Comparison of ENCODE assay signal across 1 cellular context in the genomic region with DNA sequence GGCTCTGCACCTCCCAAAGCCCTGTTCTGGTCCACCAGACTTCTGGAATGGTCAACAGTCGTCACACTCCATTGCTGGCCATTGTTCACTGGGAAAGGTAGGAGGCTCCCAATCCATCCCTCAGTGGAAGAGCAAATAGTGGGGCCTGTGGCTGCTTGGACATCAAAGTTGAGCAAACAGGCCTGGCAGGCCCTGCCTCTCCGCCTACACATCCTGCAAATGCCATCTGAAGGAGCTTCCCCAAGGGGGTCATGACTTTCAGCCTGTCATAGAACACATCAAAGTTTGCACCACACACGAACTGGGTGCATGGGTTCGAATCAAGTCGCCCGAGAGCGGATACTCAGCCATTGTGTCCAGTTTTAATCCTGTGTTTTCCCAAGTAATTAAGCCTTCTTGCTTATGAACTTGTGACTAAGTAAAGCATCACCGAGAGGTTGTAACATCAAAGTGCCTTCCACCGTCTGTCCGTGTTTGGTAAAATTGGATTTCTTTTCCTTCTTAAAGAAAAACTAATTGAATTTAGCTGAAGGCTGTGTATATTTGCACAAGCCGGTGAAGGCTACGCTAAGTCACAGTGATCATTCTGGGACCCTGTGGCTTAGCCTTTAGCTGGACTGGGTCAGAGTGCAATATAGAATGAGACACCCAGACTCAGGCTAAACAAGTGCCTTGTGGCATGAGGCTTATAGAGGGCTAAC.
TF ChIP-seq lines count a peak whose summit lies in the region.

No MANE protein-coding gene starts in this region.

TF ChIP-seq in HepG2, 621 proteins besides CTCF, POLR2A, EP300 and RAD21 (continued from another document and continues in another):
- TF ChIP-seq, protein P1, sequence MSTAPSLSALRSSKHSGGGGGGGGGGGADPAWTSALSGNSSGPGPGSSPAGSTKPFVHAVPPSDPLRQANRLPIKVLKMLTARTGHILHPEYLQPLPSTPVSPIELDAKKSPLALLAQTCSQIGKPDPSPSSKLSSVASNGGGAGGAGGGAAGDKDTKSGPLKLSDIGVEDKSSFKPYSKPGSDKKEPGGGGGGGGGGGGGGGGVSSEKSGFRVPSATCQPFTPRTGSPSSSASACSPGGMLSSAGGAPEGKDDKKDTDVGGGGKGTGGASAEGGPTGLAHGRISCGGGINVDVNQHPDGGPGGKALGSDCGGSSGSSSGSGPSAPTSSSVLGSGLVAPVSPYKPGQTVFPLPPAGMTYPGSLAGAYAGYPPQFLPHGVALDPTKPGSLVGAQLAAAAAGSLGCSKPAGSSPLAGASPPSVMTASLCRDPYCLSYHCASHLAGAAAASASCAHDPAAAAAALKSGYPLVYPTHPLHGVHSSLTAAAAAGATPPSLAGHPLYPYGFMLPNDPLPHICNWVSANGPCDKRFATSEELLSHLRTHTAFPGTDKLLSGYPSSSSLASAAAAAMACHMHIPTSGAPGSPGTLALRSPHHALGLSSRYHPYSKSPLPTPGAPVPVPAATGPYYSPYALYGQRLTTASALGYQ (CRISPR knock-in tag; IDR thresholded peaks at IDR 0.05): peak; percentile 78; the same call in 1 of the 2 replicates
- TF ChIP-seq, protein P2, sequence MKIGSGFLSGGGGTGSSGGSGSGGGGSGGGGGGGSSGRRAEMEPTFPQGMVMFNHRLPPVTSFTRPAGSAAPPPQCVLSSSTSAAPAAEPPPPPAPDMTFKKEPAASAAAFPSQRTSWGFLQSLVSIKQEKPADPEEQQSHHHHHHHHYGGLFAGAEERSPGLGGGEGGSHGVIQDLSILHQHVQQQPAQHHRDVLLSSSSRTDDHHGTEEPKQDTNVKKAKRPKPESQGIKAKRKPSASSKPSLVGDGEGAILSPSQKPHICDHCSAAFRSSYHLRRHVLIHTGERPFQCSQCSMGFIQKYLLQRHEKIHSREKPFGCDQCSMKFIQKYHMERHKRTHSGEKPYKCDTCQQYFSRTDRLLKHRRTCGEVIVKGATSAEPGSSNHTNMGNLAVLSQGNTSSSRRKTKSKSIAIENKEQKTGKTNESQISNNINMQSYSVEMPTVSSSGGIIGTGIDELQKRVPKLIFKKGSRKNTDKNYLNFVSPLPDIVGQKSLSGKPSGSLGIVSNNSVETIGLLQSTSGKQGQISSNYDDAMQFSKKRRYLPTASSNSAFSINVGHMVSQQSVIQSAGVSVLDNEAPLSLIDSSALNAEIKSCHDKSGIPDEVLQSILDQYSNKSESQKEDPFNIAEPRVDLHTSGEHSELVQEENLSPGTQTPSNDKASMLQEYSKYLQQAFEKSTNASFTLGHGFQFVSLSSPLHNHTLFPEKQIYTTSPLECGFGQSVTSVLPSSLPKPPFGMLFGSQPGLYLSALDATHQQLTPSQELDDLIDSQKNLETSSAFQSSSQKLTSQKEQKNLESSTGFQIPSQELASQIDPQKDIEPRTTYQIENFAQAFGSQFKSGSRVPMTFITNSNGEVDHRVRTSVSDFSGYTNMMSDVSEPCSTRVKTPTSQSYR (CRISPR knock-in tag; IDR thresholded peaks at IDR 0.05; ENCODE audit: borderline replicate concordance): peak; percentile 62; the same call in 1 of the 2 replicates
- peak; percentile 73 for TF ChIP-seq ASH2L (IDR thresholded peaks at IDR 0.05; ENCODE audit: insufficient read length, low read depth, low read length)
- no peak for TF ChIP-seq ZNF432 (CRISPR knock-in tag; IDR thresholded peaks at IDR 0.05; ENCODE audit: borderline replicate concordance)
- TF ChIP-seq, protein P3, sequence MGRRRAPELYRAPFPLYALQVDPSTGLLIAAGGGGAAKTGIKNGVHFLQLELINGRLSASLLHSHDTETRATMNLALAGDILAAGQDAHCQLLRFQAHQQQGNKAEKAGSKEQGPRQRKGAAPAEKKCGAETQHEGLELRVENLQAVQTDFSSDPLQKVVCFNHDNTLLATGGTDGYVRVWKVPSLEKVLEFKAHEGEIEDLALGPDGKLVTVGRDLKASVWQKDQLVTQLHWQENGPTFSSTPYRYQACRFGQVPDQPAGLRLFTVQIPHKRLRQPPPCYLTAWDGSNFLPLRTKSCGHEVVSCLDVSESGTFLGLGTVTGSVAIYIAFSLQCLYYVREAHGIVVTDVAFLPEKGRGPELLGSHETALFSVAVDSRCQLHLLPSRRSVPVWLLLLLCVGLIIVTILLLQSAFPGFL (CRISPR knock-in tag; IDR thresholded peaks at IDR 0.05): no peak
- TF ChIP-seq, protein P4, sequence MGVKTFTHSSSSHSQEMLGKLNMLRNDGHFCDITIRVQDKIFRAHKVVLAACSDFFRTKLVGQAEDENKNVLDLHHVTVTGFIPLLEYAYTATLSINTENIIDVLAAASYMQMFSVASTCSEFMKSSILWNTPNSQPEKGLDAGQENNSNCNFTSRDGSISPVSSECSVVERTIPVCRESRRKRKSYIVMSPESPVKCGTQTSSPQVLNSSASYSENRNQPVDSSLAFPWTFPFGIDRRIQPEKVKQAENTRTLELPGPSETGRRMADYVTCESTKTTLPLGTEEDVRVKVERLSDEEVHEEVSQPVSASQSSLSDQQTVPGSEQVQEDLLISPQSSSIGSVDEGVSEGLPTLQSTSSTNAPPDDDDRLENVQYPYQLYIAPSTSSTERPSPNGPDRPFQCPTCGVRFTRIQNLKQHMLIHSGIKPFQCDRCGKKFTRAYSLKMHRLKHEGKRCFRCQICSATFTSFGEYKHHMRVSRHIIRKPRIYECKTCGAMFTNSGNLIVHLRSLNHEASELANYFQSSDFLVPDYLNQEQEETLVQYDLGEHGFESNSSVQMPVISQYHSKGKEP (CRISPR knock-in tag; IDR thresholded peaks at IDR 0.05): no peak
- TF ChIP-seq RNF2 (conservative IDR thresholded peaks at IDR 0.05; ENCODE audit: low read depth): no peak
- no peak for TF ChIP-seq NFIB (CRISPR knock-in tag; IDR thresholded peaks at IDR 0.05; ENCODE audit: borderline replicate concordance)
- peak; percentile 69; the same call in 1 of the 2 replicates for TF ChIP-seq ZNF296 (CRISPR knock-in tag; conservative IDR thresholded peaks at IDR 0.05)
- TF ChIP-seq, protein P5, sequence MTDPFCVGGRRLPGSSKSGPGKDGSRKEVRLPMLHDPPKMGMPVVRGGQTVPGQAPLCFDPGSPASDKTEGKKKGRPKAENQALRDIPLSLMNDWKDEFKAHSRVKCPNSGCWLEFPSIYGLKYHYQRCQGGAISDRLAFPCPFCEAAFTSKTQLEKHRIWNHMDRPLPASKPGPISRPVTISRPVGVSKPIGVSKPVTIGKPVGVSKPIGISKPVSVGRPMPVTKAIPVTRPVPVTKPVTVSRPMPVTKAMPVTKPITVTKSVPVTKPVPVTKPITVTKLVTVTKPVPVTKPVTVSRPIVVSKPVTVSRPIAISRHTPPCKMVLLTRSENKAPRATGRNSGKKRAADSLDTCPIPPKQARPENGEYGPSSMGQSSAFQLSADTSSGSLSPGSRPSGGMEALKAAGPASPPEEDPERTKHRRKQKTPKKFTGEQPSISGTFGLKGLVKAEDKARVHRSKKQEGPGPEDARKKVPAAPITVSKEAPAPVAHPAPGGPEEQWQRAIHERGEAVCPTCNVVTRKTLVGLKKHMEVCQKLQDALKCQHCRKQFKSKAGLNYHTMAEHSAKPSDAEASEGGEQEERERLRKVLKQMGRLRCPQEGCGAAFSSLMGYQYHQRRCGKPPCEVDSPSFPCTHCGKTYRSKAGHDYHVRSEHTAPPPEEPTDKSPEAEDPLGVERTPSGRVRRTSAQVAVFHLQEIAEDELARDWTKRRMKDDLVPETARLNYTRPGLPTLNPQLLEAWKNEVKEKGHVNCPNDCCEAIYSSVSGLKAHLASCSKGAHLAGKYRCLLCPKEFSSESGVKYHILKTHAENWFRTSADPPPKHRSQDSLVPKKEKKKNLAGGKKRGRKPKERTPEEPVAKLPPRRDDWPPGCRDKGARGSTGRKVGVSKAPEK (CRISPR knock-in tag; IDR thresholded peaks at IDR 0.05; ENCODE audit: borderline replicate concordance): no peak
- TF ChIP-seq ZMAT3 (CRISPR knock-in tag; conservative IDR thresholded peaks at IDR 0.05): no peak
- no peak for TF ChIP-seq FOXP1 (IDR thresholded peaks at IDR 0.05)
- TF ChIP-seq FOXP1 (CRISPR knock-in tag; IDR thresholded peaks at IDR 0.05): peak; percentile 77
- TF ChIP-seq HNRNPLL (IDR thresholded peaks at IDR 0.05; ENCODE audit: low read depth, low read length, poor library complexity, severe bottlenecking): no peak
- TF ChIP-seq, protein P6, sequence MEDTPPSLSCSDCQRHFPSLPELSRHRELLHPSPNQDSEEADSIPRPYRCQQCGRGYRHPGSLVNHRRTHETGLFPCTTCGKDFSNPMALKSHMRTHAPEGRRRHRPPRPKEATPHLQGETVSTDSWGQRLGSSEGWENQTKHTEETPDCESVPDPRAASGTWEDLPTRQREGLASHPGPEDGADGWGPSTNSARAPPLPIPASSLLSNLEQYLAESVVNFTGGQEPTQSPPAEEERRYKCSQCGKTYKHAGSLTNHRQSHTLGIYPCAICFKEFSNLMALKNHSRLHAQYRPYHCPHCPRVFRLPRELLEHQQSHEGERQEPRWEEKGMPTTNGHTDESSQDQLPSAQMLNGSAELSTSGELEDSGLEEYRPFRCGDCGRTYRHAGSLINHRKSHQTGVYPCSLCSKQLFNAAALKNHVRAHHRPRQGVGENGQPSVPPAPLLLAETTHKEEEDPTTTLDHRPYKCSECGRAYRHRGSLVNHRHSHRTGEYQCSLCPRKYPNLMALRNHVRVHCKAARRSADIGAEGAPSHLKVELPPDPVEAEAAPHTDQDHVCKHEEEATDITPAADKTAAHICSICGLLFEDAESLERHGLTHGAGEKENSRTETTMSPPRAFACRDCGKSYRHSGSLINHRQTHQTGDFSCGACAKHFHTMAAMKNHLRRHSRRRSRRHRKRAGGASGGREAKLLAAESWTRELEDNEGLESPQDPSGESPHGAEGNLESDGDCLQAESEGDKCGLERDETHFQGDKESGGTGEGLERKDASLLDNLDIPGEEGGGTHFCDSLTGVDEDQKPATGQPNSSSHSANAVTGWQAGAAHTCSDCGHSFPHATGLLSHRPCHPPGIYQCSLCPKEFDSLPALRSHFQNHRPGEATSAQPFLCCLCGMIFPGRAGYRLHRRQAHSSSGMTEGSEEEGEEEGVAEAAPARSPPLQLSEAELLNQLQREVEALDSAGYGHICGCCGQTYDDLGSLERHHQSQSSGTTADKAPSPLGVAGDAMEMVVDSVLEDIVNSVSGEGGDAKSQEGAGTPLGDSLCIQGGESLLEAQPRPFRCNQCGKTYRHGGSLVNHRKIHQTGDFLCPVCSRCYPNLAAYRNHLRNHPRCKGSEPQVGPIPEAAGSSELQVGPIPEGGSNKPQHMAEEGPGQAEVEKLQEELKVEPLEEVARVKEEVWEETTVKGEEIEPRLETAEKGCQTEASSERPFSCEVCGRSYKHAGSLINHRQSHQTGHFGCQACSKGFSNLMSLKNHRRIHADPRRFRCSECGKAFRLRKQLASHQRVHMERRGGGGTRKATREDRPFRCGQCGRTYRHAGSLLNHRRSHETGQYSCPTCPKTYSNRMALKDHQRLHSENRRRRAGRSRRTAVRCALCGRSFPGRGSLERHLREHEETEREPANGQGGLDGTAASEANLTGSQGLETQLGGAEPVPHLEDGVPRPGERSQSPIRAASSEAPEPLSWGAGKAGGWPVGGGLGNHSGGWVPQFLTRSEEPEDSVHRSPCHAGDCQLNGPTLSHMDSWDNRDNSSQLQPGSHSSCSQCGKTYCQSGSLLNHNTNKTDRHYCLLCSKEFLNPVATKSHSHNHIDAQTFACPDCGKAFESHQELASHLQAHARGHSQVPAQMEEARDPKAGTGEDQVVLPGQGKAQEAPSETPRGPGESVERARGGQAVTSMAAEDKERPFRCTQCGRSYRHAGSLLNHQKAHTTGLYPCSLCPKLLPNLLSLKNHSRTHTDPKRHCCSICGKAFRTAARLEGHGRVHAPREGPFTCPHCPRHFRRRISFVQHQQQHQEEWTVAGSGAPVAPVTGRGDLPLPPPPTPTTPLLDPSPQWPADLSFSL (CRISPR knock-in tag; IDR thresholded peaks at IDR 0.05): no peak
- TF ChIP-seq MAFK (conservative IDR thresholded peaks at IDR 0.05 in 1 of 2, IDR thresholded peaks at IDR 0.05 in 1 of 2; ENCODE audit: low read length in 2 of 2): no peak
- TF ChIP-seq TEAD3 (CRISPR knock-in tag; optimal IDR thresholded peaks at IDR 0.05; ENCODE audit: borderline replicate concordance): peak; percentile 90
- TF ChIP-seq EZH2 (conservative IDR thresholded peaks at IDR 0.05; ENCODE audit: low read depth, low read length): no peak
- no peak for TF ChIP-seq ZNF564 (CRISPR knock-in tag; IDR thresholded peaks at IDR 0.05)
- TF ChIP-seq PHF21A (CRISPR knock-in tag; IDR thresholded peaks at IDR 0.05): peak; percentile 96
- no peak for TF ChIP-seq ZNF569 (CRISPR knock-in tag; IDR thresholded peaks at IDR 0.05; ENCODE audit: borderline replicate concordance)
- no peak for TF ChIP-seq ZBTB3 (CRISPR knock-in tag; IDR thresholded peaks at IDR 0.05; ENCODE audit: borderline replicate concordance, low read depth)
- TF ChIP-seq SOX5 (CRISPR knock-in tag; IDR thresholded peaks at IDR 0.05; ENCODE audit: borderline replicate concordance): peak; percentile 96
- peak; percentile 98 for TF ChIP-seq ZNF644 (CRISPR knock-in tag; IDR thresholded peaks at IDR 0.05; ENCODE audit: low read depth)
- no peak for TF ChIP-seq ZFP36 (IDR thresholded peaks at IDR 0.05; ENCODE audit: borderline replicate concordance, low read depth, low read length, partially characterized antibody)
- TF ChIP-seq MTA3 (CRISPR knock-in tag; IDR thresholded peaks at IDR 0.05): no peak
- TF ChIP-seq, protein P7, sequence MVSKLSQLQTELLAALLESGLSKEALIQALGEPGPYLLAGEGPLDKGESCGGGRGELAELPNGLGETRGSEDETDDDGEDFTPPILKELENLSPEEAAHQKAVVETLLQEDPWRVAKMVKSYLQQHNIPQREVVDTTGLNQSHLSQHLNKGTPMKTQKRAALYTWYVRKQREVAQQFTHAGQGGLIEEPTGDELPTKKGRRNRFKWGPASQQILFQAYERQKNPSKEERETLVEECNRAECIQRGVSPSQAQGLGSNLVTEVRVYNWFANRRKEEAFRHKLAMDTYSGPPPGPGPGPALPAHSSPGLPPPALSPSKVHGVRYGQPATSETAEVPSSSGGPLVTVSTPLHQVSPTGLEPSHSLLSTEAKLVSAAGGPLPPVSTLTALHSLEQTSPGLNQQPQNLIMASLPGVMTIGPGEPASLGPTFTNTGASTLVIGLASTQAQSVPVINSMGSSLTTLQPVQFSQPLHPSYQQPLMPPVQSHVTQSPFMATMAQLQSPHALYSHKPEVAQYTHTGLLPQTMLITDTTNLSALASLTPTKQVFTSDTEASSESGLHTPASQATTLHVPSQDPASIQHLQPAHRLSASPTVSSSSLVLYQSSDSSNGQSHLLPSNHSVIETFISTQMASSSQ (IDR thresholded peaks at IDR 0.05; ENCODE audit: low read depth): 0 out of 2 replicates have a peak, but pooled peaks have one; percentile 22
- TF ChIP-seq, protein P7 (CRISPR knock-in tag; IDR thresholded peaks at IDR 0.05; ENCODE audit: borderline replicate concordance): peak; percentile 77; the same call in 1 of the 2 replicates
- no peak for TF ChIP-seq ZNF607 (CRISPR knock-in tag; IDR thresholded peaks at IDR 0.05; ENCODE audit: borderline replicate concordance)
- no peak for TF ChIP-seq CAMTA2 (CRISPR knock-in tag; IDR thresholded peaks at IDR 0.05; ENCODE audit: borderline replicate concordance)
